9 cellular contexts compared by ENCODE assay signal in the genomic region with DNA sequence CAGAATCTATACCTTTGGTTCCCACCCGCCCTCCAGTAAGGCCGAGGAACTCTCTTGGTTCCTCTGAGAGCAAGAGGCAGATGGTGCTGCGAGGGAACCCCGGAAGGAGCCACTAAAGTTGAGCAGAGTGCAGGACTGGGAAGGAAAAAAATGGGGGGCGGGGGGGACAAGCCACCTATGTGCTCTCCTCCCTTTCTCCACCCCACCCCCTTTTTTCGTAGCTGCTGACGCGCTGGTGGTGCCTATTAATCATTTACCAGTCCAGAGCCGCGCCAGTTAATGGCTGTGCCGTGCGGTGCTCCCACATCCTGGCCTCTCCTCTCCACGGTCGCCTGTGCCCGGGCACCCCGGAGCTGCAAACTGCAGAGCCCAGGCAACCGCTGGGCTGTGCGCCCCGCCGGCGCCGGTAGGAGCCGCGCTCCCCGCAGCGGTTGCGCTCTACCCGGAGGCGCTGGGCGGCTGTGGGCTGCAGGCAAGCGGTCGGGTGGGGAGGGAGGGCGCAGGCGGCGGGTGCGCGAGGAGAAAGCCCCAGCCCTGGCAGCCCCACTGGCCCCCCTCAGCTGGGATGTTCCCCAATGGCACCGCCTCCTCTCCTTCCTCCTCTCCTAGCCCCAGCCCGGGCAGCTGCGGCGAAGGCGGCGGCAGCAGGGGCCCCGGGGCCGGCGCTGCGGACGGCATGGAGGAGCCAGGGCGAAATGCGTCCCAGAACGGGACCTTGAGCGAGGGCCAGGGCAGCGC. TPM values are rescaled to one million over a fixed set of nuclear protein-coding genes. Genes with fewer than 3 reads are reported as not detected.
DNase-seq lines count a peak whose midpoint lies in the region; ATAC-seq and TF ChIP-seq lines count a peak whose summit lies in the region.
"Had no signal": no experiment of that assay in that cellular context is flagged by ENCODE, and none has a peak within 500 bp of the region (broad histone marks: within the 10 kb centered on the region; RNA-seq: fewer than 3 reads in every experiment).

No MANE protein-coding gene starts in this region.

- no peak overlapping the region for H3K27ac Mint-ChIP-seq in stimulated activated naive CD8-positive, alpha-beta T cell treated with anti-CD3 and anti-CD28 coated beads, Interleukin-15, Interleukin-2, amounts not matched to agents 100 ng/mL and 50 ng/mL, for 24 hours
- no peak overlapping the region for H3K27ac Mint-ChIP-seq in CD14-positive monocyte

- peaks cover 0 to 4% of the 10 kb centered on the region in 2 donors for H3K9me3 ChIP-seq in ascending aorta

- H3K36me3 Mint-ChIP-seq in stimulated activated naive CD8-positive, alpha-beta T cell treated with anti-CD3 and anti-CD28 coated beads, Interleukin-15, Interleukin-2, amounts not matched to agents 100 ng/mL and 50 ng/mL, for 24 hours (ENCODE audit: low read depth), result no peaks in the 10 kb centered on the region
- H3K36me3 Mint-ChIP-seq in CD14-positive monocyte, result no peaks in the 10 kb centered on the region

- H3K4me3 Mint-ChIP-seq in stimulated activated naive CD8-positive, alpha-beta T cell treated with anti-CD3 and anti-CD28 coated beads, Interleukin-15, Interleukin-2, amounts not matched to agents 100 ng/mL and 50 ng/mL, for 24 hours, result peak overlapping the region; percentile 64
- peak overlapping the region in 1 of 2 donors; percentile 87 for H3K4me3 Mint-ChIP-seq in CD14-positive monocyte

- no peaks in the 10 kb centered on the region for H3K9me3 Mint-ChIP-seq in stimulated activated naive CD8-positive, alpha-beta T cell treated with anti-CD3 and anti-CD28 coated beads, Interleukin-15, Interleukin-2, amounts not matched to agents 100 ng/mL and 50 ng/mL, for 24 hours
- H3K9me3 Mint-ChIP-seq in CD14-positive monocyte, result peaks cover 2 to 16% (median 11%) of the 10 kb centered on the region in 7 donors

- H3K27me3 Mint-ChIP-seq in stimulated activated naive CD8-positive, alpha-beta T cell treated with anti-CD3 and anti-CD28 coated beads, Interleukin-15, Interleukin-2, amounts not matched to agents 100 ng/mL and 50 ng/mL, for 24 hours, result peaks cover 63% of the 10 kb centered on the region
- peaks cover 53 to 62% (median 55%) of the 10 kb centered on the region in 3 donors for H3K27me3 Mint-ChIP-seq in CD14-positive monocyte (ENCODE audit: low read depth in 3 of 3)

- peaks cover 18% of the 10 kb centered on the region for H3K4me1 Mint-ChIP-seq in stimulated activated naive CD8-positive, alpha-beta T cell treated with anti-CD3 and anti-CD28 coated beads, Interleukin-15, Interleukin-2, amounts not matched to agents 100 ng/mL and 50 ng/mL, for 24 hours (ENCODE audit: low read depth)
- peaks cover 4% of the 10 kb centered on the region for H3K4me1 Mint-ChIP-seq in CD14-positive monocyte

- peak overlapping the region; percentile 44 to 65 for H3K4me3 ChIP-seq in ascending aorta

- no peaks in the 10 kb centered on the region for H3K27me3 ChIP-seq in ascending aorta

- peaks cover 0 to 20% of the 10 kb centered on the region in 2 donors for H3K4me1 ChIP-seq in ascending aorta

- H3K27ac ChIP-seq in ascending aorta, result no peak overlapping the region

- TF ChIP-seq CTCF in ascending aorta (IDR thresholded peaks at IDR 0.05) (peak in 2 of 3 experiments; percentile 24 to 28), CD14-positive monocyte (IDR thresholded peaks at IDR 0.05) (no peak)

- H3K36me3 ChIP-seq in ascending aorta, result no peaks in the 10 kb centered on the region

- DNase-seq in activated CD8-positive, alpha-beta memory T cell treated with anti-CD3 and anti-CD28 coated beads, Interleukin-2, amount 50 U/mL, for 48 hours, result peak; percentile 54
- no peak for DNase-seq in activated CD8-positive, alpha-beta memory T cell treated with anti-CD3 and anti-CD28 coated beads for 24 hours
- DNase-seq in ascending aorta (ENCODE audit: low spot score in 2 of 2) (no peak), islet precursor cell (peak; percentile 70), CD14-positive monocyte (ENCODE audit: low spot score) (no peak)
- DNase-seq in stimulated activated naive CD4-positive, alpha-beta T cell treated with Interleukin-2 at 50 U/mL for 16 hours (lab: John Stamatoyannopoulos, UW), result no peak

- intact Hi-C loops in ascending aorta (cut with DNase I) (no loop called here), CD14-positive monocyte (cut with micrococcal nuclease) (no loop called here)

- no peak for ATAC-seq in HG02973 (IDR thresholded peaks at IDR 0.05; ENCODE audit: unreplicated experiment)

RNA-seq across cellular contexts. Expression of a gene that starts 1.3 kb away (rescaled TPM):
- total RNA-seq in ascending aorta, result 7.2 TPM
- polyA plus RNA-seq in CD14-positive monocyte, result not detected
- total RNA-seq: T-helper 2 cell treated with Interferon-gamma antibody and Interleukin-4, amounts not matched to agents 100 ng/mL and 5 ng/mL, for 36 hours had no signal

RNA-seq across cellular contexts. Expression of a gene that starts 46.9 kb away (rescaled TPM):
- 192 TPM for total RNA-seq in ascending aorta
- polyA plus RNA-seq in CD14-positive monocyte, result not detected
- total RNA-seq: T-helper 2 cell treated with Interferon-gamma antibody and Interleukin-4, amounts not matched to agents 100 ng/mL and 5 ng/mL, for 36 hours had no signal

Comparison
In these comparisons a context has a peak if more than half of its experiments do, and no peak if none do; other contexts are left out.
1. DNase-seq: peak in activated CD8-positive, alpha-beta memory T cell treated with anti-CD3 and anti-CD28 coated beads, Interleukin-2, amount 50 U/mL, for 48 hours (single experiment) and islet precursor cell (single experiment); none in activated CD8-positive, alpha-beta memory T cell treated with anti-CD3 and anti-CD28 coated beads for 24 hours (single experiment), ascending aorta (0 of 2), stimulated activated naive CD4-positive, alpha-beta T cell treated with Interleukin-2 at 50 U/mL for 16 hours (single experiment) and CD14-positive monocyte (single experiment).